8 cellular contexts compared by ENCODE assay signal in genomic region chr18:41955688-41956087, GRCh38. TPM values are rescaled to one million over a fixed set of nuclear protein-coding genes. Genes with fewer than 3 reads are reported as not detected.
DNase-seq lines count a peak whose midpoint lies in the region; ATAC-seq and TF ChIP-seq lines count a peak whose summit lies in the region.

No MANE protein-coding gene starts in this region.

- TF ChIP-seq EP300 in upper lobe of left lung (IDR thresholded peaks at IDR 0.05), result no peak

- peak overlapping the region; percentile 99 for H3K27ac Mint-ChIP-seq in activated naive CD4-positive, alpha-beta T cell treated with anti-CD3 and anti-CD28 coated beads, Interleukin-2, amount 50 U/mL, for 24 hours
- peak overlapping the region; percentile 97 to 100 for H3K27ac Mint-ChIP-seq in activated naive CD4-positive, alpha-beta T cell treated with anti-CD3 and anti-CD28 coated beads, Interleukin-2, amount 50 U/mL, for 72 hours

- H3K27me3 ChIP-seq in upper lobe of left lung, result no peaks in the 10 kb centered on the region

- H3K27ac ChIP-seq in upper lobe of left lung, result peak overlapping the region; percentile 80 to 88 (median 84)

- no peak for ATAC-seq in activated naive CD4-positive, alpha-beta T cell treated with anti-CD3 and anti-CD28 coated beads, Interleukin-2, amount 50 U/mL, for 72 hours
- no peak for ATAC-seq in upper lobe of left lung (ENCODE audit: low FRiP score in 2 of 2)
- ATAC-seq in GM21390 (IDR thresholded peaks at IDR 0.05; ENCODE audit: unreplicated experiment), result no peak

- no peaks in the 10 kb centered on the region for H3K27me3 Mint-ChIP-seq in activated naive CD4-positive, alpha-beta T cell treated with anti-CD3 and anti-CD28 coated beads, Interleukin-2, amount 50 U/mL, for 24 hours

- H3K4me3 ChIP-seq in upper lobe of left lung, result peak overlapping the region; percentile 74 to 92 (median 82)

- H3K4me3 Mint-ChIP-seq in activated naive CD4-positive, alpha-beta T cell treated with anti-CD3 and anti-CD28 coated beads, Interleukin-2, amount 50 U/mL, for 24 hours, result peak overlapping the region; percentile 98

- H3K36me3 ChIP-seq in upper lobe of left lung, result peaks cover 0 to 30% (median 0%) of the 10 kb centered on the region in 4 donors

- peaks cover 18% of the 10 kb centered on the region for H3K36me3 Mint-ChIP-seq in activated naive CD4-positive, alpha-beta T cell treated with anti-CD3 and anti-CD28 coated beads, Interleukin-2, amount 50 U/mL, for 24 hours
- H3K36me3 Mint-ChIP-seq in activated naive CD4-positive, alpha-beta T cell treated with anti-CD3 and anti-CD28 coated beads, Interleukin-2, amount 50 U/mL, for 72 hours, result peaks cover 18 to 44% of the 10 kb centered on the region in 2 donors

- no peak for TF ChIP-seq POLR2A in upper lobe of left lung (IDR thresholded peaks at IDR 0.05)

- 8 to 10% methylated on average over 11 of the region's 11 CpGs for WGBS in upper lobe of left lung, 2 donors

- DNase-seq in activated naive CD4-positive, alpha-beta T cell (lab: John Stamatoyannopoulos, UW), result no peak
- no peak for DNase-seq in activated naive CD4-positive, alpha-beta T cell treated with anti-CD3 and anti-CD28 coated beads, Interleukin-2, amount 50 U/mL, for 72 hours (ENCODE audit: low spot score in 2 of 2)
- peak; percentile 32 for DNase-seq in left kidney (ENCODE audit: low read depth, low spot score)
- DNase-seq in upper lobe of left lung, result no peak
- DNase-seq in activated gamma-delta T cell treated with Interleukin-2 at 50 U/mL for 16 hours, result no peak
- DNase-seq in NCI-H1092 (lab: John Stamatoyannopoulos, UW), result no peak

- H3K4me1 ChIP-seq in upper lobe of left lung, result peaks cover 16 to 27% (median 19%) of the 10 kb centered on the region in 4 donors

- H3K4me1 Mint-ChIP-seq in activated naive CD4-positive, alpha-beta T cell treated with anti-CD3 and anti-CD28 coated beads, Interleukin-2, amount 50 U/mL, for 24 hours, result peaks cover 47% of the 10 kb centered on the region

- TF ChIP-seq CTCF in upper lobe of left lung (IDR thresholded peaks at IDR 0.05), result no peak

- H3K9me3 ChIP-seq in upper lobe of left lung, result no peaks in the 10 kb centered on the region

- peaks cover 4% of the 10 kb centered on the region for H3K9me3 Mint-ChIP-seq in activated naive CD4-positive, alpha-beta T cell treated with anti-CD3 and anti-CD28 coated beads, Interleukin-2, amount 50 U/mL, for 24 hours
- no peaks in the 10 kb centered on the region for H3K9me3 Mint-ChIP-seq in activated naive CD4-positive, alpha-beta T cell treated with anti-CD3 and anti-CD28 coated beads, Interleukin-2, amount 50 U/mL, for 72 hours

RNA-seq across cellular contexts. Expression of gene PIK3C3, which starts 0.7 kb away (rescaled TPM):
- 10 to 100 TPM; 56.4 to 72.9 TPM for total RNA-seq in activated naive CD4-positive, alpha-beta T cell treated with anti-CD3 and anti-CD28 coated beads, Interleukin-2, amount 50 U/mL, for 72 hours
- 10 to 100 TPM; 26.5 to 78.6 (median 44.9) TPM for total RNA-seq in upper lobe of left lung
